8 cellular contexts compared by ENCODE assay signal in genomic region chr19:46728693-46729339, GRCh38. TPM values are rescaled to one million over a fixed set of nuclear protein-coding genes. Genes with fewer than 3 reads are reported as not detected.
DNase-seq lines count a peak whose midpoint lies in the region; ATAC-seq and TF ChIP-seq lines count a peak whose summit lies in the region.
"Had no signal": no experiment of that assay in that cellular context is flagged by ENCODE, and none has a peak within 500 bp of the region (broad histone marks: within the 10 kb centered on the region; RNA-seq: fewer than 3 reads in every experiment).

No MANE protein-coding gene starts in this region.

- peak; percentile 92 for DNase-seq in GM13977 (ENCODE audit: low spot score)
- DNase-seq in NCI-H2196 treated with DMSO at 0.1 percent for 48 hours (lab: John Stamatoyannopoulos, UW; ENCODE audit: unreplicated experiment) = peak; percentile 39
- DNase-seq in activated CD8-positive, alpha-beta memory T cell treated with anti-CD3 and anti-CD28 coated beads, Interleukin-2, amount 10 ng/mL, durations not matched to agents 7 days and 5 days = peak; percentile 85
- DNase-seq in endothelial cell (ENCODE audit: low spot score) = peak; percentile 89
- DNase-seq in naive thymus-derived CD4-positive, alpha-beta T cell = peak; percentile 66 to 91 (median 82)
- peak; percentile 69 for DNase-seq in stimulated activated naive B cell treated with anti-CD40 and anti-IgM and Interleukin-4, amounts not matched to agents 10 μg/mL and 1 μg/mL and 100 μg/mL, for 72 hours

- peaks cover 0 to 5% of the 10 kb centered on the region in 2 donors for H3K4me1 ChIP-seq in naive thymus-derived CD4-positive, alpha-beta T cell (ENCODE audit: control insufficient read depth in 2 of 2, insufficient read depth in 2 of 2, low read length in 2 of 2)

- peaks cover 25% of the 10 kb centered on the region for H3K36me3 Mint-ChIP-seq in activated CD8-positive, alpha-beta memory T cell treated with anti-CD3 and anti-CD28 coated beads, Interleukin-2, amount 10 ng/mL, durations not matched to agents 7 days and 5 days
- H3K36me3 Mint-ChIP-seq in endothelial cell (ENCODE audit: low read depth, unreplicated experiment) = peaks cover 41% of the 10 kb centered on the region
- H3K36me3 Mint-ChIP-seq in naive thymus-derived CD4-positive, alpha-beta T cell = peaks cover 12 to 34% (median 16%) of the 10 kb centered on the region in 5 donors
- H3K36me3 Mint-ChIP-seq in stimulated activated naive B cell treated with anti-CD40 and anti-IgM and Interleukin-4, amounts not matched to agents 10 μg/mL and 1 μg/mL and 100 μg/mL, for 72 hours = peaks cover 73 to 75% of the 10 kb centered on the region in 2 donors

- no peak overlapping the region for H3K4me3 ChIP-seq in naive thymus-derived CD4-positive, alpha-beta T cell (ENCODE audit: low read length)

- H3K27ac Mint-ChIP-seq in activated CD8-positive, alpha-beta memory T cell treated with anti-CD3 and anti-CD28 coated beads, Interleukin-2, amount 10 ng/mL, durations not matched to agents 7 days and 5 days = peak overlapping the region; percentile 31
- peak overlapping the region; percentile 85 for H3K27ac Mint-ChIP-seq in endothelial cell (ENCODE audit: unreplicated experiment)
- peak overlapping the region in 6 of 9 donors; percentile 7 to 59 (median 28) for H3K27ac Mint-ChIP-seq in naive thymus-derived CD4-positive, alpha-beta T cell
- peak overlapping the region; percentile 88 for H3K27ac Mint-ChIP-seq in stimulated activated naive B cell treated with anti-CD40 and anti-IgM and Interleukin-4, amounts not matched to agents 10 μg/mL and 1 μg/mL and 100 μg/mL, for 72 hours

- in situ Hi-C loops in GM13977 (cut with MboI; ENCODE audit: low pct_unique_long_range_greater_than_20kb, low sequenced_read_pairs, unreplicated experiment) = no loop called here

- TF ChIP-seq CTCF in GM13977 (IDR thresholded peaks at IDR 0.05; ENCODE audit: extremely low read depth, insufficient read depth, missing control alignments) = peak; percentile 99
- peak; percentile 87 for TF ChIP-seq CTCF in endothelial cell (IDR thresholded peaks at IDR 0.05; ENCODE audit: unreplicated experiment)

- no peaks in the 10 kb centered on the region for H3K9me3 Mint-ChIP-seq in activated CD8-positive, alpha-beta memory T cell treated with anti-CD3 and anti-CD28 coated beads, Interleukin-2, amount 10 ng/mL, durations not matched to agents 7 days and 5 days (ENCODE audit: low read depth)
- no peaks in the 10 kb centered on the region for H3K9me3 Mint-ChIP-seq in endothelial cell (ENCODE audit: unreplicated experiment)
- no peaks in the 10 kb centered on the region for H3K9me3 Mint-ChIP-seq in naive thymus-derived CD4-positive, alpha-beta T cell
- H3K9me3 Mint-ChIP-seq in stimulated activated naive B cell treated with anti-CD40 and anti-IgM and Interleukin-4, amounts not matched to agents 10 μg/mL and 1 μg/mL and 100 μg/mL, for 72 hours = no peaks in the 10 kb centered on the region

- H3K27me3 ChIP-seq in naive thymus-derived CD4-positive, alpha-beta T cell (ENCODE audit: control insufficient read depth in 2 of 2, insufficient read depth in 2 of 2, low read length in 2 of 2) = no peaks in the 10 kb centered on the region

- H3K4me1 Mint-ChIP-seq in activated CD8-positive, alpha-beta memory T cell treated with anti-CD3 and anti-CD28 coated beads, Interleukin-2, amount 10 ng/mL, durations not matched to agents 7 days and 5 days = peaks cover 23% of the 10 kb centered on the region
- H3K4me1 Mint-ChIP-seq in endothelial cell (ENCODE audit: unreplicated experiment) = peaks cover 17% of the 10 kb centered on the region
- peaks cover 8 to 30% (median 16%) of the 10 kb centered on the region in 7 donors for H3K4me1 Mint-ChIP-seq in naive thymus-derived CD4-positive, alpha-beta T cell
- peaks cover 64 to 73% of the 10 kb centered on the region in 2 donors for H3K4me1 Mint-ChIP-seq in stimulated activated naive B cell treated with anti-CD40 and anti-IgM and Interleukin-4, amounts not matched to agents 10 μg/mL and 1 μg/mL and 100 μg/mL, for 72 hours

- no peaks in the 10 kb centered on the region for H3K9me3 ChIP-seq in naive thymus-derived CD4-positive, alpha-beta T cell (ENCODE audit: control insufficient read depth in 2 of 3, low read length in 3 of 3)

- H3K4me3 Mint-ChIP-seq in activated CD8-positive, alpha-beta memory T cell treated with anti-CD3 and anti-CD28 coated beads, Interleukin-2, amount 10 ng/mL, durations not matched to agents 7 days and 5 days = no peak overlapping the region
- peak overlapping the region; percentile 77 for H3K4me3 Mint-ChIP-seq in endothelial cell (ENCODE audit: unreplicated experiment)
- peak overlapping the region in 1 of 10 donors; percentile 29 for H3K4me3 Mint-ChIP-seq in naive thymus-derived CD4-positive, alpha-beta T cell
- H3K4me3 Mint-ChIP-seq in stimulated activated naive B cell treated with anti-CD40 and anti-IgM and Interleukin-4, amounts not matched to agents 10 μg/mL and 1 μg/mL and 100 μg/mL, for 72 hours = peak overlapping the region; percentile 41 to 44

- intact Hi-C loops in naive thymus-derived CD4-positive, alpha-beta T cell (cut with micrococcal nuclease) = loop anchor here (1.0 to 5.0 kb wide), 6 partner anchors 10 to 200 kb away; no protein-coding TSS in a partner anchor

- POLR2A ChIA-PET in naive thymus-derived CD4-positive, alpha-beta T cell (lab: Charles Lee) = interaction anchor here (0.5 to 5.0 kb wide), 7 partner anchors 11 to 476 kb away, joined by 3 to 30 read pairs (median 6); no protein-coding TSS in a partner anchor

- no peak overlapping the region for H3K27ac ChIP-seq in naive thymus-derived CD4-positive, alpha-beta T cell (ENCODE audit: low read depth, low read length)
- H3K27ac ChIP-seq: epithelial cell of prostate had no signal

- peaks cover 0 to 97% (median 11%) of the 10 kb centered on the region in 3 experiments for H3K36me3 ChIP-seq in naive thymus-derived CD4-positive, alpha-beta T cell (ENCODE audit: control insufficient read depth in 2 of 3, insufficient read depth in 3 of 3, low read length in 3 of 3)

- CTCF ChIA-PET in activated CD8-positive, alpha-beta memory T cell treated with anti-CD3 and anti-CD28 coated beads, Interleukin-2, amount 10 ng/mL, durations not matched to agents 7 days and 5 days (lab: Charles Lee) = interaction anchor here (0.7 to 5.0 kb wide), 35 partner anchors 9 to 131 kb away, joined by 3 to 86 read pairs (median 4); partner anchors contain the start of genes DACT3, FKRP, PRKD2 and PTGIR
- CTCF ChIA-PET in naive thymus-derived CD4-positive, alpha-beta T cell (lab: Charles Lee) = interaction anchor here (0.6 to 6.4 kb wide), 17 partner anchors 9 to 270 kb away, joined by 3 to 136 read pairs (median 3); no protein-coding TSS in a partner anchor

- no peaks in the 10 kb centered on the region for H3K27me3 Mint-ChIP-seq in activated CD8-positive, alpha-beta memory T cell treated with anti-CD3 and anti-CD28 coated beads, Interleukin-2, amount 10 ng/mL, durations not matched to agents 7 days and 5 days
- peaks cover 18% of the 10 kb centered on the region for H3K27me3 Mint-ChIP-seq in endothelial cell (ENCODE audit: unreplicated experiment)
- H3K27me3 Mint-ChIP-seq in naive thymus-derived CD4-positive, alpha-beta T cell = no peaks in the 10 kb centered on the region
- H3K27me3 Mint-ChIP-seq in stimulated activated naive B cell treated with anti-CD40 and anti-IgM and Interleukin-4, amounts not matched to agents 10 μg/mL and 1 μg/mL and 100 μg/mL, for 72 hours = no peaks in the 10 kb centered on the region

- peak; percentile 94 for ATAC-seq in activated CD8-positive, alpha-beta memory T cell treated with anti-CD3 and anti-CD28 coated beads, Interleukin-2, amount 10 ng/mL, durations not matched to agents 7 days and 5 days
- ATAC-seq in naive thymus-derived CD4-positive, alpha-beta T cell = peak; percentile 77
- ATAC-seq in stimulated activated naive B cell treated with anti-CD40 and anti-IgM and Interleukin-4, amounts not matched to agents 10 μg/mL and 1 μg/mL and 100 μg/mL, for 72 hours (replicated peaks) = peak; percentile 88 to 89
- ATAC-seq in GM21576 (IDR thresholded peaks at IDR 0.05; ENCODE audit: unreplicated experiment) = no peak

RNA-seq across cellular contexts. Expression of gene PRKD2, which starts 11.9 kb away (rescaled TPM):
- total RNA-seq in activated CD8-positive, alpha-beta memory T cell treated with anti-CD3 and anti-CD28 coated beads, Interleukin-2, amount 10 ng/mL, durations not matched to agents 7 days and 5 days = 100 to 1,000 TPM; 147 to 187 TPM
- total RNA-seq in endothelial cell (ENCODE audit: unreplicated experiment) = 132 TPM
- total RNA-seq in naive thymus-derived CD4-positive, alpha-beta T cell = 100 to 1,000 TPM; 120 to 181 (median 123) TPM
- 100 to 1,000 TPM in 1 of 2 donors, 10 to 100 TPM in 1; 39.5 to 105 TPM for polyA plus RNA-seq in naive thymus-derived CD4-positive, alpha-beta T cell

RNA-seq across cellular contexts. Expression of gene FKRP, which starts 17.0 kb away (rescaled TPM):
- total RNA-seq in activated CD8-positive, alpha-beta memory T cell treated with anti-CD3 and anti-CD28 coated beads, Interleukin-2, amount 10 ng/mL, durations not matched to agents 7 days and 5 days = 10 to 100 TPM; 16.3 to 17.7 TPM
- 22.7 TPM for total RNA-seq in endothelial cell (ENCODE audit: unreplicated experiment)
- total RNA-seq in naive thymus-derived CD4-positive, alpha-beta T cell = 10 to 100 TPM; 17.5 to 29.8 (median 21.2) TPM
- 1 to 10 TPM; 1.8 to 6.8 TPM for polyA plus RNA-seq in naive thymus-derived CD4-positive, alpha-beta T cell

RNA-seq across cellular contexts. Expression of gene STRN4, which starts 17.4 kb away (rescaled TPM):
- total RNA-seq in activated CD8-positive, alpha-beta memory T cell treated with anti-CD3 and anti-CD28 coated beads, Interleukin-2, amount 10 ng/mL, durations not matched to agents 7 days and 5 days = 10 to 100 TPM; 93.0 to 95.8 TPM
- total RNA-seq in endothelial cell (ENCODE audit: unreplicated experiment) = 111 TPM
- total RNA-seq in naive thymus-derived CD4-positive, alpha-beta T cell = 100 to 1,000 TPM in 2 of 5 experiments, 10 to 100 TPM in 3; 81.3 to 120 (median 90.4) TPM
- 10 to 100 TPM; 16.2 to 30.9 TPM for polyA plus RNA-seq in naive thymus-derived CD4-positive, alpha-beta T cell

RNA-seq across cellular contexts. Expression of gene SLC1A5, which starts 59.6 kb away (rescaled TPM):
- 100 to 1,000 TPM; 196 to 259 TPM for total RNA-seq in activated CD8-positive, alpha-beta memory T cell treated with anti-CD3 and anti-CD28 coated beads, Interleukin-2, amount 10 ng/mL, durations not matched to agents 7 days and 5 days
- total RNA-seq in endothelial cell (ENCODE audit: unreplicated experiment) = 62.6 TPM
- total RNA-seq in naive thymus-derived CD4-positive, alpha-beta T cell = 100 to 1,000 TPM in 1 of 5 experiments, 10 to 100 TPM in 1, 1 to 10 TPM in 3; 3.5 to 120 (median 5.3) TPM
- 1 to 10 TPM; 1.1 to 5.6 TPM for polyA plus RNA-seq in naive thymus-derived CD4-positive, alpha-beta T cell

Comparison
In these comparisons a context has a peak if more than half of its experiments do, and no peak if none do; other contexts are left out.
1. DNase-seq: peak in every context shown above with its lines; median percentile 92 in GM13977; 89 in endothelial cell; 85 in activated CD8-positive, alpha-beta memory T cell treated with anti-CD3 and anti-CD28 coated beads, Interleukin-2, amount 10 ng/mL, durations not matched to agents 7 days and 5 days; 82 in naive thymus-derived CD4-positive, alpha-beta T cell; 69 in stimulated activated naive B cell treated with anti-CD40 and anti-IgM and Interleukin-4, amounts not matched to agents 10 μg/mL and 1 μg/mL and 100 μg/mL, for 72 hours; 39 in NCI-H2196 treated with DMSO at 0.1 percent for 48 hours.
2. H3K27ac Mint-ChIP-seq: peak in every context shown above with its lines; median percentile 88 in stimulated activated naive B cell treated with anti-CD40 and anti-IgM and Interleukin-4, amounts not matched to agents 10 μg/mL and 1 μg/mL and 100 μg/mL, for 72 hours; 85 in endothelial cell; 31 in activated CD8-positive, alpha-beta memory T cell treated with anti-CD3 and anti-CD28 coated beads, Interleukin-2, amount 10 ng/mL, durations not matched to agents 7 days and 5 days; 28 in naive thymus-derived CD4-positive, alpha-beta T cell.